In genomic region chr11:1233351-1234053, GRCh38 we compare ENCODE assay signal across 17 cellular contexts. TPM values are rescaled to one million over a fixed set of nuclear protein-coding genes. Genes with fewer than 3 reads are reported as not detected.
DNase-seq lines count a peak whose midpoint lies in the region; ATAC-seq, FAIRE-seq and TF ChIP-seq lines count a peak whose summit lies in the region.
"Had no signal": no experiment of that assay in that cellular context is flagged by ENCODE, and none has a peak within 500 bp of the region (broad histone marks: within the 10 kb centered on the region; RNA-seq: fewer than 3 reads in every experiment).

No MANE protein-coding gene starts in this region.

- no peaks in the 10 kb centered on the region for H3K4me1 ChIP-seq in psoas muscle
- H3K4me1 ChIP-seq: ascending aorta, pancreas had no signal

- H3K9me3 ChIP-seq in psoas muscle: no peaks in the 10 kb centered on the region
- H3K9me3 ChIP-seq: ascending aorta, pancreas had no signal

- FAIRE-seq in D721Med (lab: Jason Lieb, UNC) (no peak), urothelium cell line (lab: Jason Lieb, UNC) (no peak)
- FAIRE-seq: pancreas had no signal

- H3K27me3 ChIP-seq in psoas muscle (ENCODE audit: insufficient read depth in 3 of 3, low read length in 2 of 3): peaks cover 0 to 31% (median 7%) of the 10 kb centered on the region in 3 donors
- H3K27me3 ChIP-seq: ascending aorta, pancreas had no signal

- no peaks in the 10 kb centered on the region for H3K36me3 ChIP-seq in psoas muscle (ENCODE audit: insufficient read depth in 1 of 2, low read depth in 1 of 2)
- H3K36me3 ChIP-seq: ascending aorta, pancreas had no signal

- 66 to 74% (median 67%) methylated on average over 13 to 21 of the region's 21 CpGs for WGBS in psoas muscle, 3 donors

- no peak overlapping the region for H3K27ac ChIP-seq in psoas muscle
- H3K27ac ChIP-seq: ascending aorta, pancreas had no signal

- H3K4me3 ChIP-seq in LNCaP clone FGC (ENCODE audit: low read depth, low read length) (no peak overlapping the region), psoas muscle (no peak overlapping the region)
- H3K4me3 ChIP-seq: ascending aorta, pancreas had no signal

- DNase-seq in D721Med (ENCODE audit: insufficient read length, low spot score) (peak; percentile 8), LNCaP clone FGC (ENCODE audit: low read depth) (no peak), cardiac septum (ENCODE audit: low spot score) (peak; percentile 36), psoas muscle (peak; percentile 11 to 48), urothelium cell line (ENCODE audit: low spot score) (no peak)
- DNase-seq in stimulated activated CD4-positive, alpha-beta T cell treated with anti-CD3 and anti-CD28 coated beads, Interleukin-12 subunit alpha, Interleukin-12 subunit beta, amount 100 ng/mL, for 4 hours: no peak
- DNase-seq: activated CD4-positive, alpha-beta memory T cell treated with anti-CD3 and anti-CD28 coated beads for 36 hours; CD4-positive, CD25-positive, alpha-beta regulatory T cell; GF-D8; NCI-H82; SHP77 treated with DMSO at 0.1 percent for 48 hours had no signal

- intact Hi-C loops in cardiac septum (cut with DNase I) (no loop called here), psoas muscle (cut with DNase I) (no loop called here)

- ATAC-seq in psoas muscle: no peak
- ATAC-seq in HG03520 (IDR thresholded peaks at IDR 0.05; ENCODE audit: unreplicated experiment): no peak
- ATAC-seq: activated T-helper 17 cell treated with anti-CD3 and anti-CD28 coated beads, Interleukin-2, amount 50 U/mL, for 72 hours had no signal

- no peak for TF ChIP-seq CTCF in D721Med (IDR thresholded peaks at IDR 0.05; ENCODE audit: insufficient read depth, missing control alignments)
- peak; percentile 39 for TF ChIP-seq CTCF in LNCaP clone FGC (IDR thresholded peaks at IDR 0.05; ENCODE audit: control insufficient read depth, extremely low read depth, insufficient read depth)
- TF ChIP-seq CTCF in psoas muscle (IDR thresholded peaks at IDR 0.05): no peak

RNA-seq across cellular contexts. Expression of gene MUC5B, which starts 10.6 kb away (rescaled TPM):
- total RNA-seq in cardiac septum (not detected), psoas muscle (under 1 TPM in 3 of 4 donors, not detected in 1; 0.02 to 0.41 (median 0.20) TPM)
- polyA plus RNA-seq in psoas muscle: under 1 TPM in 1 of 3 donors, not detected in 2; under 0.01 TPM
- total RNA-seq: activated CD4-positive, alpha-beta memory T cell treated with anti-CD3 and anti-CD28 coated beads for 36 hours; activated T-helper 17 cell treated with anti-CD3 and anti-CD28 coated beads, Interleukin-2, amount 50 U/mL, for 72 hours; CD4-positive, CD25-positive, alpha-beta regulatory T cell; urinary bladder had no signal
- polyA plus RNA-seq: CD4-positive, CD25-positive, alpha-beta regulatory T cell; IgD-negative memory B cell; urinary bladder had no signal

Comparison
In these comparisons a context has a peak if more than half of its experiments do, and no peak if none do; other contexts are left out.
1. DNase-seq: peak in D721Med (single experiment), cardiac septum (single experiment) and psoas muscle (2 of 2); none in LNCaP clone FGC (single experiment), stimulated activated CD4-positive, alpha-beta T cell treated with anti-CD3 and anti-CD28 coated beads, Interleukin-12 subunit alpha, Interleukin-12 subunit beta, amount 100 ng/mL, for 4 hours (single experiment) and urothelium cell line (single experiment).